In the genomic region with DNA sequence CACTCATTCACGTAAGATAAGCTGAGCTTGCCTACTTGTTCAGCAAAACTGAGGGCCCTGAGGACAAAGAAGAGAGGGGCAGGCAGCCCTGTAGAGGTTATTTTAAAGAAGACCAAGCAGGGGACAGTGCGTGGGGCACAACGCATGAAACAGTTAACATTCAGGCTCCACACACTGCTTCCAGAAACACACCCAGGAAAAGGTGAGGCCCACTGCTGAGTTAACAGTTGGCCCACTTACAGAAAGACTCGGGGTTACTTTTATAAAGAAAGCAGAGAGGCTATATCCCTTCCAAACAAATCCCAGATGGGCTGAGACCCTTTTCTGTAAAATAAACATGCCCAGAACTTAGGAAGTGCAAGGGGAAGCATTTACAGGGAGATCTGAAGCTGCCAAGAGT, we compare ENCODE assay signal across 31 cellular contexts. TPM values are rescaled to one million over a fixed set of nuclear protein-coding genes. Genes with fewer than 3 reads are reported as not detected.
"Had no signal": no experiment of that assay in that cellular context is flagged by ENCODE, and none has a peak within 500 bp of the region (broad histone marks: within the 10 kb centered on the region; RNA-seq: fewer than 3 reads in every experiment).

No MANE protein-coding gene starts in this region.

- H3K4me1 Mint-ChIP-seq: activated B cell treated with CpG ODN at 0.5 μM for 24 hours; activated CD4-positive, alpha-beta T cell treated with anti-CD3 and anti-CD28 coated beads, Interleukin-2, amount 10 ng/mL, durations not matched to agents 24 days and 14 days; activated naive CD8-positive, alpha-beta T cell treated with anti-CD3 and anti-CD28 coated beads, Interleukin-2, amount 50 U/mL, for 24 hours; brain; T-helper 17 cell had no signal

- H3K36me3 Mint-ChIP-seq: activated CD4-positive, alpha-beta memory T cell treated with anti-CD3 and anti-CD28 coated beads for 36 hours; activated naive CD4-positive, alpha-beta T cell treated with anti-CD3 and anti-CD28 coated beads, Interleukin-2, amount 50 U/mL, for 72 hours; brain had no signal

- ATAC-seq: activated naive CD4-positive, alpha-beta T cell treated with anti-CD3 and anti-CD28 coated beads, Interleukin-2, amount 50 U/mL, for 72 hours; activated naive CD8-positive, alpha-beta T cell treated with anti-CD3 and anti-CD28 coated beads, Interleukin-2, amount 50 U/mL, for 24 hours; activated T-cell treated with anti-CD3 and anti-CD28 coated beads, Interleukin-2, amount 50 U/mL, for 4 hours; Panc1; T-helper 17 cell had no signal

- H3K9me3 Mint-ChIP-seq: activated naive CD8-positive, alpha-beta T cell treated with anti-CD3 and anti-CD28 coated beads, Interleukin-2, amount 50 U/mL, for 24 hours had no signal

- H3K27ac Mint-ChIP-seq: activated B cell treated with CpG ODN at 0.5 μM for 24 hours; activated CD4-positive, alpha-beta memory T cell treated with anti-CD3 and anti-CD28 coated beads for 36 hours; activated CD4-positive, alpha-beta T cell treated with anti-CD3 and anti-CD28 coated beads, Interleukin-2, amount 10 ng/mL, durations not matched to agents 24 days and 14 days; activated naive CD4-positive, alpha-beta T cell treated with anti-CD3 and anti-CD28 coated beads, Interleukin-2, amount 50 U/mL, for 72 hours; activated naive CD8-positive, alpha-beta T cell treated with anti-CD3 and anti-CD28 coated beads, Interleukin-2, amount 50 U/mL, for 24 hours; T-helper 17 cell had no signal

- DNase-seq: activated B cell treated with CpG ODN at 0.5 μM for 24 hours; activated CD4-positive, alpha-beta memory T cell treated with anti-CD3 and anti-CD28 coated beads for 36 hours; activated CD4-positive, alpha-beta T cell treated with anti-CD3 and anti-CD28 coated beads for 1 hour; activated CD4-positive, alpha-beta T cell treated with anti-CD3 and anti-CD28 coated beads, Interleukin-2, amount 10 ng/mL, durations not matched to agents 24 days and 14 days; activated CD8-positive, alpha-beta memory T cell treated with anti-CD3 and anti-CD28 coated beads for 24 hours; activated effector memory CD4-positive, alpha-beta T cell treated with anti-CD3 and anti-CD28 coated beads, Interleukin-2, amount 50 U/mL, for 16 hours; activated naive CD4-positive, alpha-beta T cell treated with Interleukin-2 at 50 U/mL for 16 hours; activated naive CD8-positive, alpha-beta T cell treated with anti-CD3 and anti-CD28 coated beads, Interleukin-2, amount 50 U/mL, for 24 hours; activated T-cell treated with anti-CD3 and anti-CD28 coated beads, Interleukin-2, amount 50 U/mL, for 4 hours; amniotic stem cell; NCI-H1048; NCI-H146; NCI-H187 treated with DMSO at 0.1 percent for 48 hours; NCI-H2107; NCI-H2171 treated with DMSO at 0.1 percent for 48 hours; NCI-H226; NCI-H526 treated with DMSO at 0.1 percent for 48 hours; NCI-H82; OCI-M1; RPMI8226; SHP77; T-helper 17 cell; T-helper 9 cell had no signal

- H3K4me3 Mint-ChIP-seq: activated B cell treated with CpG ODN at 0.5 μM for 24 hours; activated CD4-positive, alpha-beta memory T cell treated with anti-CD3 and anti-CD28 coated beads for 36 hours; activated CD4-positive, alpha-beta T cell treated with anti-CD3 and anti-CD28 coated beads, Interleukin-2, amount 10 ng/mL, durations not matched to agents 24 days and 14 days; activated naive CD8-positive, alpha-beta T cell treated with anti-CD3 and anti-CD28 coated beads, Interleukin-2, amount 50 U/mL, for 24 hours; activated T-cell treated with anti-CD3 and anti-CD28 coated beads, Interleukin-2, amount 50 U/mL, for 4 hours; brain; T-helper 17 cell had no signal

- H3K27me3 Mint-ChIP-seq: activated CD4-positive, alpha-beta memory T cell treated with anti-CD3 and anti-CD28 coated beads for 36 hours; activated CD4-positive, alpha-beta T cell treated with anti-CD3 and anti-CD28 coated beads, Interleukin-2, amount 10 ng/mL, durations not matched to agents 24 days and 14 days had no signal

RNA-seq across cellular contexts. Expression of gene SSTR4, which starts 49.9 kb away (rescaled TPM):
- total RNA-seq: activated B cell treated with CpG ODN at 0.5 μM for 24 hours; activated CD4-positive, alpha-beta memory T cell treated with anti-CD3 and anti-CD28 coated beads for 36 hours; activated CD4-positive, alpha-beta T cell treated with anti-CD3 and anti-CD28 coated beads, Interleukin-2, amount 10 ng/mL, durations not matched to agents 24 days and 14 days; activated naive CD4-positive, alpha-beta T cell treated with anti-CD3 and anti-CD28 coated beads, Interleukin-2, amount 50 U/mL, for 72 hours; activated T-cell treated with anti-CD3 and anti-CD28 coated beads, Interleukin-2, amount 50 U/mL, for 4 hours; astrocyte; LHCN-M2; M059J; NCI-H460; SK-MEL-5; T-helper 17 cell had no signal
